ENCODE assay signal across 8 cellular contexts in genomic region chr19:55385749-55386514, GRCh38. TPM values are rescaled to one million over a fixed set of nuclear protein-coding genes. Genes with fewer than 3 reads are reported as not detected.
DNase-seq lines count a peak whose midpoint lies in the region; ATAC-seq and TF ChIP-seq lines count a peak whose summit lies in the region.

TSS of gene RPL28 (plus strand) at chr19:55385932. CDS start at chr19:55386358, 426 bp downstream.

- H2AFZ ChIP-seq in GM23338 = no peak within 1 kb of the TSS

- TF ChIP-seq CTCF in GM23338 (conservative IDR thresholded peaks at IDR 0.05; ENCODE audit: low read depth in 2 of 2) = no peak
- no peak for TF ChIP-seq CTCF in LNCaP clone FGC (IDR thresholded peaks at IDR 0.05; ENCODE audit: control insufficient read depth, extremely low read depth, insufficient read depth)
- TF ChIP-seq CTCF in foreskin fibroblast (IDR thresholded peaks at IDR 0.05; ENCODE audit: low read depth, low read length) = no peak
- TF ChIP-seq CTCF in neural crest cell (conservative IDR thresholded peaks at IDR 0.05) = no peak

- H3K27ac Mint-ChIP-seq in GM23338 (peak within 1 kb of the TSS; percentile 98), neural crest cell (ENCODE audit: unreplicated experiment) (peak within 1 kb of the TSS; percentile 99)

- no peaks in the 10 kb centered on the region for H3K9me2 ChIP-seq in GM23338 (ENCODE audit: insufficient read depth)

- H3K4me3 ChIP-seq in GM23338 (peak within 1 kb of the TSS; percentile 99), LNCaP clone FGC (ENCODE audit: low read depth, low read length) (peak within 1 kb of the TSS; percentile 89), foreskin fibroblast (ENCODE audit: low read depth in 1 of 2, low read length in 2 of 2) (peak within 1 kb of the TSS; percentile 69 to 90)

- peaks cover 52% of the 10 kb centered on the region for H3K4me1 ChIP-seq in GM23338 (ENCODE audit: insufficient read depth)

- H3K9me3 Mint-ChIP-seq in GM23338 (peaks cover 5% of the 10 kb centered on the region), neural crest cell (no peaks in the 10 kb centered on the region)

- peaks cover 53% of the 10 kb centered on the region for H3K4me1 Mint-ChIP-seq in GM23338
- H3K4me1 Mint-ChIP-seq in neural crest cell = peaks cover 54% of the 10 kb centered on the region

- peak; percentile 98 for DNase-seq in EH (ENCODE audit: low read depth)
- DNase-seq in GM23338 (ENCODE audit: low spot score) = peak; percentile 99
- peak; percentile 92 for DNase-seq in LNCaP clone FGC (ENCODE audit: low read depth)
- DNase-seq in SIG-M5 treated with dmso at 0.1 percent for 504 hours (lab: John Stamatoyannopoulos, UW; ENCODE audit: unreplicated experiment) = peak; percentile 94
- DNase-seq in activated gamma-delta T cell treated with Interleukin-2 at 50 U/mL for 16 hours = peak; percentile 97
- DNase-seq in foreskin fibroblast = peak; percentile 96 to 99
- peak; percentile 98 for DNase-seq in neural crest cell (ENCODE audit: low read depth, low spot score)
- DNase-seq in stromal cell of bone marrow (ENCODE audit: low read depth) = peak; percentile 95

- peaks cover 46% of the 10 kb centered on the region for H4K20me1 ChIP-seq in GM23338 (replicated peaks; ENCODE audit: insufficient read depth)

- ATAC-seq in GM23338 = peak; percentile 49

- peaks cover 57% of the 10 kb centered on the region for H3F3A ChIP-seq in GM23338 (replicated peaks; ENCODE audit: low read depth)

- peak within 1 kb of the TSS; percentile 21; the same call in 1 of the 2 replicates for H3K27ac ChIP-seq in GM23338 (ENCODE audit: low read depth)

- H3K4me3 Mint-ChIP-seq in GM23338 (peak within 1 kb of the TSS; percentile 99), neural crest cell (peak within 1 kb of the TSS; percentile 100)

- H3K36me3 Mint-ChIP-seq in GM23338 (ENCODE audit: low read depth) (peaks cover 57% of the 10 kb centered on the region), neural crest cell (ENCODE audit: low read depth) (peaks cover 10% of the 10 kb centered on the region)

- peaks cover 33% of the 10 kb centered on the region for H3K79me2 ChIP-seq in GM23338 (replicated peaks; ENCODE audit: insufficient read depth)

- peak within 1 kb of the TSS; percentile 97 for H3K4me2 ChIP-seq in GM23338

- H3K27me3 Mint-ChIP-seq in GM23338 (ENCODE audit: insufficient read depth, low read depth, poor library complexity) (peaks cover 56% of the 10 kb centered on the region), neural crest cell (ENCODE audit: low read depth) (peaks cover 8% of the 10 kb centered on the region)

- peaks cover 12% of the 10 kb centered on the region for H3K27me3 ChIP-seq in GM23338 (ENCODE audit: insufficient read depth)

- peaks cover 11% of the 10 kb centered on the region; the same call in 1 of the 2 replicates for H3K36me3 ChIP-seq in GM23338 (ENCODE audit: insufficient read depth)

TF ChIP-seq in GM23338, 12 proteins besides CTCF, POLR2A, EP300 and RAD21:
- TF ChIP-seq STAT1 (IDR thresholded peaks at IDR 0.05; ENCODE audit: unreplicated experiment) (no peak), EZH2phosphoT487 (IDR thresholded peaks at IDR 0.05; ENCODE audit: unreplicated experiment) (no peak), ZNF114 (CRISPR knock-in tag; IDR thresholded peaks at IDR 0.05) (peak; percentile 44; the same call in 1 of the 2 replicates), CREB1 (CRISPR knock-in tag; IDR thresholded peaks at IDR 0.05; ENCODE audit: low read depth) (peak; percentile 72), POLR2AphosphoS5 (IDR thresholded peaks at IDR 0.05; ENCODE audit: low read depth) (peak; percentile 100), NANOG (IDR thresholded peaks at IDR 0.05; ENCODE audit: borderline replicate concordance) (no peak), REST (IDR thresholded peaks at IDR 0.05; ENCODE audit: unreplicated experiment) (peak; percentile 37)

RNA-seq across cellular contexts. Expression of gene RPL28, which starts in this region (rescaled TPM):
- 463 and 737 TPM in 2 replicates for total RNA-seq in GM23338 (2014; rRNA removed; shearing (Covaris generic))
- polyA plus RNA-seq in GM23338 (2016; fragmentation: Nextera tagmentation; extraction: Ambion mirVana) = 1,528 and 1,802 TPM in 2 replicates
- 1,888 and 1,936 TPM in 2 replicates for total RNA-seq in neural crest cell

Comparison
In these comparisons a context has a peak if more than half of its experiments do, and no peak if none do; other contexts are left out.
1. Peak in every context shown above with its lines: DNase-seq, ATAC-seq, H3K4me3 ChIP-seq and H3K27ac ChIP-seq.